In the genomic region with DNA sequence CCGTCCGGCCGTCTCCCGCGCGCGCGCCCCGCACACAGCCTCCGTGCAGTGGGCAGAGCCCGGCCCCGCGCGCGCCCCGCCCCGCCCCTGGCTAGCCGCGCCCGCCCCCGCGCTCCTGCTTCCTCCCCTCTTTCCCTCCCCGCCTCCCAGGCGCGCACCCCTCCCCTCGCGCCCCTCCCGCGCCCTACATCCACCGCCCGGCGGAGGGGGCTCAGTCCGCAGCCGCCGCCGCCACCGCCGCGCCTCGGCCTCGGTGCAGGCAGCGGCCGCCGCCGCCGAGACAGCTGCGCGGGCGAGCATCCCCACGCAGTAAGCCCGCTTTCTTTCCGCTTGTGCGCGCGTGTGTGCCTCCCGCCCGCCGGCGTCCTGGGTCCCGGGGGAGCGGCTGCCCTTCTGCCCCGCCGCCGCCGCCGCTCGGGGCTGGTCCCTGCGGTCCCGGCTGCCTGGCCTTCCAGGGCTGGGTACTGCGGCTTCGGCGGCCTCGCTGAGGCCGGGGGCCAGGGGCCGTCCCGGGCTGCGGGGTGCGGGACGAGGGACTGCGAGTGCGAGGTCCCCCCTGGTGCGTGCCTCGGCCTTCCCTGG, we compare ENCODE assay signal across 8 cellular contexts. TPM values are rescaled to one million over a fixed set of nuclear protein-coding genes. Genes with fewer than 3 reads are reported as not detected.
DNase-seq lines count a peak whose midpoint lies in the region; ATAC-seq and TF ChIP-seq lines count a peak whose summit lies in the region.

Gene FHL1 (plus strand): TSS at position 214 of the 582 bp plus-strand sequence.

- H3K27me3 Mint-ChIP-seq in HFFc6 (ENCODE audit: insufficient read depth) = peaks cover 3% of the 10 kb centered on the region; the same call in 1 of the 2 replicates
- peaks cover 0 to 27% of the 10 kb centered on the region in 2 donors for H3K27me3 Mint-ChIP-seq in T-cell

- H3K27ac Mint-ChIP-seq in HFFc6 = no peak within 1 kb of the TSS
- peak within 1 kb of the TSS; percentile 81 to 82 for H3K27ac Mint-ChIP-seq in T-cell

- H3K4me2 ChIP-seq in hepatocyte = peak within 1 kb of the TSS; percentile 75

- ATAC-seq in T-cell (replicated peaks in 1 of 4) (peak; percentile 76 to 85 (median 84)), HG03280 (IDR thresholded peaks at IDR 0.05; ENCODE audit: unreplicated experiment) (no peak), HG03439 (IDR thresholded peaks at IDR 0.05; ENCODE audit: unreplicated experiment) (no peak)

- H3K27ac ChIP-seq in hepatocyte = peak within 1 kb of the TSS; percentile 23
- peak within 1 kb of the TSS; percentile 97 for H3K27ac ChIP-seq in rectal smooth muscle tissue (ENCODE audit: low read depth, low read length)

- H3K9ac ChIP-seq in rectal smooth muscle tissue (ENCODE audit: low read length) = peak within 1 kb of the TSS; percentile 68

- H3K79me2 ChIP-seq in hepatocyte = no peaks in the 10 kb centered on the region

- H3K36me3 Mint-ChIP-seq in HFFc6 (ENCODE audit: low read depth) (0 out of 2 replicates have a peak, but pooled peaks cover 5% of the 10 kb centered on the region), T-cell (no peaks in the 10 kb centered on the region)

- H3K27me3 ChIP-seq in hepatocyte = peaks cover 11% of the 10 kb centered on the region
- no peaks in the 10 kb centered on the region for H3K27me3 ChIP-seq in rectal smooth muscle tissue (ENCODE audit: control insufficient read depth, insufficient read depth, low read length)

- no peaks in the 10 kb centered on the region for H3K4me1 ChIP-seq in hepatocyte (ENCODE audit: insufficient read depth)
- no peaks in the 10 kb centered on the region for H3K4me1 ChIP-seq in rectal smooth muscle tissue (ENCODE audit: control insufficient read depth, insufficient read depth, low read length)

- H2AFZ ChIP-seq in hepatocyte = peak within 1 kb of the TSS; percentile 35

- CTCF ChIA-PET in T-cell (lab: Charles Lee) = no interaction called here

- peaks cover 10% of the 10 kb centered on the region for H3K4me1 Mint-ChIP-seq in HFFc6 (ENCODE audit: low read depth)
- peaks cover 27 to 52% (median 39%) of the 10 kb centered on the region in 3 donors for H3K4me1 Mint-ChIP-seq in T-cell

- H3K9me3 ChIP-seq in hepatocyte (ENCODE audit: low read depth) = no peaks in the 10 kb centered on the region

- DNase-seq in AG20443 (ENCODE audit: low spot score) (peak; percentile 76), HFFc6 (no peak), T-cell (peak in 28 of 34 experiments; percentile 9 to 60 (median 33)), astrocyte of the hippocampus (ENCODE audit: low read depth, low spot score) (peak; percentile 76), hepatocyte (ENCODE audit: low spot score) (peak; percentile 40)

- H3K9me2 ChIP-seq in hepatocyte (replicated peaks; ENCODE audit: insufficient read depth) = no peaks in the 10 kb centered on the region

- H3K4me3 ChIP-seq in hepatocyte (no peak within 1 kb of the TSS), rectal smooth muscle tissue (ENCODE audit: low read length) (peak within 1 kb of the TSS; percentile 70)

- H3K36me3 ChIP-seq in hepatocyte (replicated peaks; ENCODE audit: insufficient read depth, low read depth) (no peaks in the 10 kb centered on the region), rectal smooth muscle tissue (ENCODE audit: control insufficient read depth, insufficient read depth, low read length) (no peaks in the 10 kb centered on the region)

- POLR2A ChIA-PET in T-cell (lab: Charles Lee) = no interaction called here

- WGBS in hepatocyte (ENCODE audit: low lambda C conversion rate, missing lambda C conversion rate) = 61% methylated on average over 18 of the region's 83 CpGs

- H3K4me3 Mint-ChIP-seq in HFFc6 (peak within 1 kb of the TSS; percentile 77), T-cell (peak within 1 kb of the TSS; percentile 79 to 90 (median 87))

- H3K9me3 Mint-ChIP-seq in HFFc6 (no peaks in the 10 kb centered on the region), T-cell (no peaks in the 10 kb centered on the region)

- TF ChIP-seq CTCF in HFFc6 (IDR thresholded peaks at IDR 0.05) = no peak
- TF ChIP-seq CTCF in hepatocyte (IDR thresholded peaks at IDR 0.05; ENCODE audit: poor library complexity) = no peak

- H4K20me1 ChIP-seq in hepatocyte (ENCODE audit: insufficient read depth, poor library complexity, severe bottlenecking) = peaks cover 3% of the 10 kb centered on the region

RNA-seq across cellular contexts. Expression of gene FHL1, which starts in this region (rescaled TPM):
- total RNA-seq in HFFc6 (2021; fragmentation: NEBNext Ultra II Directional; extraction: Animal tissue kit (Norgen Biotek cat#: 25700)) = 100 to 1,000 TPM; 409 to 808 (median 455) TPM
- 10 to 100 TPM; 14.1 to 32.8 (median 26.0) TPM for total RNA-seq in T-cell
- total RNA-seq in hepatocyte = 40.0 and 55.3 TPM in 2 replicates
- polyA plus RNA-seq in hepatocyte = 28.2 and 31.5 TPM in 2 replicates

Comparison
In these comparisons a context has a peak if more than half of its experiments do, and no peak if none do; other contexts are left out.
1. ATAC-seq: peak in T-cell (4 of 4); none in HG03280 (single experiment) and HG03439 (single experiment).